8 cellular contexts compared by ENCODE assay signal in genomic region chr2:37671013-37671815, GRCh38. TPM values are rescaled to one million over a fixed set of nuclear protein-coding genes. Genes with fewer than 3 reads are reported as not detected.
DNase-seq lines count a peak whose midpoint lies in the region; ATAC-seq and TF ChIP-seq lines count a peak whose summit lies in the region.

A gene with protein sequence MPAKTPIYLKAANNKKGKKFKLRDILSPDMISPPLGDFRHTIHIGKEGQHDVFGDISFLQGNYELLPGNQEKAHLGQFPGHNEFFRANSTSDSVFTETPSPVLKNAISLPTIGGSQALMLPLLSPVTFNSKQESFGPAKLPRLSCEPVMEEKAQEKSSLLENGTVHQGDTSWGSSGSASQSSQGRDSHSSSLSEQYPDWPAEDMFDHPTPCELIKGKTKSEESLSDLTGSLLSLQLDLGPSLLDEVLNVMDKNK (minus strand): TSS chr2:37671642. CDS start chr2:37646587, 25,055 bp downstream.

- H3K4me3 ChIP-seq in endodermal cell (ENCODE audit: low read length) (peak within 1 kb of the TSS; percentile 97), mucosa of rectum (ENCODE audit: low read length in 2 of 2) (peak within 1 kb of the TSS; percentile 83 to 87)

- H3K4me3 Mint-ChIP-seq in endodermal cell = peak within 1 kb of the TSS; percentile 84
- peak within 1 kb of the TSS; percentile 97 for H3K4me3 Mint-ChIP-seq in stimulated activated memory B cell treated with anti-CD40 and anti-IgM and Interleukin-4, amounts not matched to agents 10 μg/mL and 1 μg/mL and 100 μg/mL, for 72 hours

- H3K27me3 Mint-ChIP-seq in endodermal cell (ENCODE audit: insufficient read depth) = peaks cover 45% of the 10 kb centered on the region
- H3K27me3 Mint-ChIP-seq in stimulated activated memory B cell treated with anti-CD40 and anti-IgM and Interleukin-4, amounts not matched to agents 10 μg/mL and 1 μg/mL and 100 μg/mL, for 72 hours = no peaks in the 10 kb centered on the region

- DNase-seq in NCI-H526 (lab: John Stamatoyannopoulos, UW) = peak; percentile 43 to 89
- peak; percentile 91 for DNase-seq in endodermal cell

- no peaks in the 10 kb centered on the region for H3K9me3 Mint-ChIP-seq in endodermal cell
- H3K9me3 Mint-ChIP-seq in stimulated activated memory B cell treated with anti-CD40 and anti-IgM and Interleukin-4, amounts not matched to agents 10 μg/mL and 1 μg/mL and 100 μg/mL, for 72 hours = no peaks in the 10 kb centered on the region

- 0 to 3% methylated on average over 7 to 90 of the region's 90 CpGs for WGBS in endodermal cell (ENCODE audit: insufficient coverage in 1 of 2, insufficient read length in 1 of 2), 2 experiments

- H3K36me3 ChIP-seq in endodermal cell (ENCODE audit: control insufficient read depth, insufficient read depth, low read length) (peaks cover 37% of the 10 kb centered on the region), mucosa of rectum (ENCODE audit: control insufficient read depth in 2 of 2, insufficient read depth in 2 of 2, low read length in 2 of 2) (peaks cover 0 to 5% of the 10 kb centered on the region in 2 donors)

- POLR2A ChIA-PET in activated CD8-positive, alpha-beta memory T cell treated with anti-CD3 and anti-CD28 coated beads for 36 hours (lab: Charles Lee) = interaction anchor here (1.2 to 1.5 kb wide), 2 partner anchors 23 to 37 kb away, joined by 4 to 6 read pairs; no protein-coding TSS in a partner anchor

- peak within 1 kb of the TSS; percentile 71 for H3K9ac ChIP-seq in endodermal cell (ENCODE audit: extremely low read depth, low read length, poor library complexity, severe bottlenecking)
- peak within 1 kb of the TSS; percentile 82 to 85 for H3K9ac ChIP-seq in mucosa of rectum (ENCODE audit: low read depth in 1 of 2, low read length in 2 of 2)

- peaks cover 5% of the 10 kb centered on the region for H3K4me1 ChIP-seq in endodermal cell (ENCODE audit: control insufficient read depth, insufficient read depth, low read length)
- H3K4me1 ChIP-seq in mucosa of rectum (ENCODE audit: control insufficient read depth in 2 of 2, insufficient read depth in 2 of 2, low read length in 2 of 2) = peaks cover 17 to 20% of the 10 kb centered on the region in 2 donors

- H3K27ac Mint-ChIP-seq in endodermal cell = peak within 1 kb of the TSS; percentile 88
- peak within 1 kb of the TSS; percentile 94 for H3K27ac Mint-ChIP-seq in stimulated activated memory B cell treated with anti-CD40 and anti-IgM and Interleukin-4, amounts not matched to agents 10 μg/mL and 1 μg/mL and 100 μg/mL, for 72 hours

- ATAC-seq in GM18517 (IDR thresholded peaks at IDR 0.05; ENCODE audit: unreplicated experiment) = peak; percentile 36
- ATAC-seq in HG03039 (IDR thresholded peaks at IDR 0.05; ENCODE audit: unreplicated experiment) = peak; percentile 41
- peak; percentile 84 for ATAC-seq in stimulated activated memory B cell treated with anti-CD40 and anti-IgM and Interleukin-4, amounts not matched to agents 10 μg/mL and 1 μg/mL and 100 μg/mL, for 72 hours

- H3K36me3 Mint-ChIP-seq in endodermal cell (ENCODE audit: low read depth) = peaks cover 2% of the 10 kb centered on the region
- H3K36me3 Mint-ChIP-seq in stimulated activated memory B cell treated with anti-CD40 and anti-IgM and Interleukin-4, amounts not matched to agents 10 μg/mL and 1 μg/mL and 100 μg/mL, for 72 hours = no peaks in the 10 kb centered on the region

- CTCF ChIA-PET in activated CD8-positive, alpha-beta memory T cell treated with anti-CD3 and anti-CD28 coated beads for 36 hours (lab: Charles Lee) = interaction anchor here (1.1 to 1.8 kb wide), 5 partner anchors 13 to 162 kb away, joined by 3 to 7 read pairs (median 3); no protein-coding TSS in a partner anchor

- H3K27ac ChIP-seq in 22Rv1 = peak within 1 kb of the TSS; percentile 69
- H3K27ac ChIP-seq in endodermal cell (ENCODE audit: low read depth, low read length) = peak within 1 kb of the TSS; percentile 88
- peak within 1 kb of the TSS; percentile 84 to 85 for H3K27ac ChIP-seq in mucosa of rectum (ENCODE audit: low read depth in 2 of 2, low read length in 2 of 2)

- H3K9me3 ChIP-seq in endodermal cell (ENCODE audit: control insufficient read depth, low read length) (no peaks in the 10 kb centered on the region), mucosa of rectum (ENCODE audit: control insufficient read depth in 2 of 2, low read length in 2 of 2) (no peaks in the 10 kb centered on the region)

- no peak for TF ChIP-seq CTCF in 22Rv1 (IDR thresholded peaks at IDR 0.05)
- TF ChIP-seq CTCF in endodermal cell (conservative IDR thresholded peaks at IDR 0.05) = no peak

- H3K4me1 Mint-ChIP-seq in endodermal cell = peaks cover 34% of the 10 kb centered on the region
- peaks cover 65% of the 10 kb centered on the region for H3K4me1 Mint-ChIP-seq in stimulated activated memory B cell treated with anti-CD40 and anti-IgM and Interleukin-4, amounts not matched to agents 10 μg/mL and 1 μg/mL and 100 μg/mL, for 72 hours

- H3K27me3 ChIP-seq in endodermal cell (ENCODE audit: control insufficient read depth, insufficient read depth, low read length, poor library complexity, severe bottlenecking) = no peaks in the 10 kb centered on the region
- H3K27me3 ChIP-seq in mucosa of rectum (ENCODE audit: control insufficient read depth in 2 of 2, insufficient read depth in 2 of 2, low read length in 2 of 2) = no peaks in the 10 kb centered on the region

RNA-seq across cellular contexts. Expression of the gene that starts here (rescaled TPM):
- total RNA-seq in activated CD8-positive, alpha-beta memory T cell treated with anti-CD3 and anti-CD28 coated beads for 36 hours = 10 to 100 TPM; 33.3 to 36.5 TPM
- total RNA-seq in endodermal cell = 10 to 100 TPM; 26.4 to 30.2 TPM
- polyA plus RNA-seq in endodermal cell (2013, experiment 1 of 2) = 23.5 TPM
- 26.2 TPM for polyA plus RNA-seq in endodermal cell (2013, experiment 2 of 2)

Comparison
In these comparisons a context has a peak if more than half of its experiments do, and no peak if none do; other contexts are left out.
1. Peak in every context shown above with its lines: DNase-seq, ATAC-seq, H3K4me3 ChIP-seq and H3K27ac ChIP-seq.